18 cellular contexts compared by ENCODE assay signal in genomic region chr19:10920781-10921180, GRCh38. TPM values are rescaled to one million over a fixed set of nuclear protein-coding genes. Genes with fewer than 3 reads are reported as not detected.
DNase-seq lines count a peak whose midpoint lies in the region; ATAC-seq and TF ChIP-seq lines count a peak whose summit lies in the region.
"Had no signal": no experiment of that assay in that cellular context is flagged by ENCODE, and none has a peak within 500 bp of the region (broad histone marks: within the 10 kb centered on the region; RNA-seq: fewer than 3 reads in every experiment).

No MANE protein-coding gene starts in this region.

- ATAC-seq in right cardiac atrium (peak; percentile 4 to 6), Right ventricle myocardium superior (ENCODE audit: poor library complexity) (no peak), HG02571 (IDR thresholded peaks at IDR 0.05; ENCODE audit: unreplicated experiment) (no peak)
- ATAC-seq: CD8-positive, alpha-beta T cell had no signal

- H3K4me3 Mint-ChIP-seq in nephron progenitor cell: no peak overlapping the region
- no peak overlapping the region for H3K4me3 Mint-ChIP-seq in activated CD4-positive, alpha-beta T cell treated with anti-CD3 and anti-CD28 coated beads, Interleukin-2, amount 10 ng/mL, durations not matched to agents 7 days and 5 days
- H3K4me3 Mint-ChIP-seq: CD8-positive, alpha-beta T cell; H9 had no signal

- H3K27ac ChIP-seq in right cardiac atrium (ENCODE audit: low read length): no peak overlapping the region
- peak overlapping the region; percentile 19 for H3K27ac ChIP-seq in angular gyrus (ENCODE audit: low read depth, low read length)
- peak overlapping the region; percentile 17 for H3K27ac ChIP-seq in temporal lobe (ENCODE audit: low read depth, low read length)
- H3K27ac ChIP-seq: BLaER1, KMS-11, Peyer's patch had no signal

- H3K9me3 Mint-ChIP-seq in nephron progenitor cell: no peaks in the 10 kb centered on the region
- H3K9me3 Mint-ChIP-seq in activated CD4-positive, alpha-beta T cell treated with anti-CD3 and anti-CD28 coated beads, Interleukin-2, amount 10 ng/mL, durations not matched to agents 7 days and 5 days: no peaks in the 10 kb centered on the region
- H3K9me3 Mint-ChIP-seq: CD8-positive, alpha-beta T cell; H9 had no signal

- peaks cover 5% of the 10 kb centered on the region for H3K4me1 Mint-ChIP-seq in nephron progenitor cell
- no peaks in the 10 kb centered on the region for H3K4me1 Mint-ChIP-seq in activated CD4-positive, alpha-beta T cell treated with anti-CD3 and anti-CD28 coated beads, Interleukin-2, amount 10 ng/mL, durations not matched to agents 7 days and 5 days
- H3K4me1 Mint-ChIP-seq: H9 had no signal

- H3K27me3 ChIP-seq in right cardiac atrium (ENCODE audit: control insufficient read depth, insufficient read depth): no peaks in the 10 kb centered on the region
- H3K27me3 ChIP-seq: BLaER1, Peyer's patch had no signal

- peaks cover 23% of the 10 kb centered on the region for H3K36me3 Mint-ChIP-seq in nephron progenitor cell (ENCODE audit: low read depth)
- H3K36me3 Mint-ChIP-seq in activated CD4-positive, alpha-beta T cell treated with anti-CD3 and anti-CD28 coated beads, Interleukin-2, amount 10 ng/mL, durations not matched to agents 7 days and 5 days (ENCODE audit: low read depth): peaks cover 7% of the 10 kb centered on the region

- CTCF ChIA-PET in activated CD4-positive, alpha-beta T cell treated with anti-CD3 and anti-CD28 coated beads, Interleukin-2, amount 10 ng/mL, durations not matched to agents 7 days and 5 days (lab: Charles Lee): no interaction called here

- POLR2A ChIA-PET in activated CD4-positive, alpha-beta T cell treated with anti-CD3 and anti-CD28 coated beads, Interleukin-2, amount 10 ng/mL, durations not matched to agents 7 days and 5 days (lab: Charles Lee): no interaction called here

- no peak overlapping the region for H3K4me3 ChIP-seq in right cardiac atrium (ENCODE audit: low read length)
- H3K4me3 ChIP-seq: BLaER1, Peyer's patch had no signal

- peak overlapping the region; percentile 91 for H3K27ac Mint-ChIP-seq in nephron progenitor cell
- H3K27ac Mint-ChIP-seq in activated CD4-positive, alpha-beta T cell treated with anti-CD3 and anti-CD28 coated beads, Interleukin-2, amount 10 ng/mL, durations not matched to agents 7 days and 5 days: no peak overlapping the region
- H3K27ac Mint-ChIP-seq: CD8-positive, alpha-beta T cell had no signal

- H3K9me3 ChIP-seq in right cardiac atrium (ENCODE audit: control insufficient read depth, low read length): no peaks in the 10 kb centered on the region
- H3K9me3 ChIP-seq: BLaER1, Peyer's patch had no signal

- no peaks in the 10 kb centered on the region for H3K4me1 ChIP-seq in right cardiac atrium (ENCODE audit: control insufficient read depth, insufficient read depth, low read length)
- H3K4me1 ChIP-seq: BLaER1, Peyer's patch had no signal

- WGBS in right cardiac atrium: 87% methylated on average over 16 of the region's 16 CpGs

- DNase-seq in right cardiac atrium (no peak), Right ventricle myocardium superior (no peak), nephron progenitor cell (no peak)
- DNase-seq in activated CD4-positive, alpha-beta T cell treated with anti-CD3 and anti-CD28 coated beads, Interleukin-2, amount 10 ng/mL, durations not matched to agents 7 days and 5 days: no peak
- DNase-seq in activated CD8-positive, alpha-beta memory T cell treated with anti-CD3 and anti-CD28 coated beads, Interleukin-2, amount 50 U/mL, for 4 hours: no peak
- DNase-seq: CD8-positive, alpha-beta T cell; DMS 273 treated with DMSO at 0.1 percent for 48 hours; H9; NCI-H1092; NCI-H1694; NCI-H510A treated with DMSO at 0.1 percent for 48 hours; SHP77 treated with DMSO at 0.1 percent for 48 hours had no signal

- intact Hi-C loops in right cardiac atrium (cut with DNase I) (loop anchor here in 2 of 4 donors (10.0 kb wide), 1 partner anchor 46 kb away; the partner anchor contains the start of gene CARM1 (in 2 of the 2)), Right ventricle myocardium superior (cut with DNase I) (no loop called here)

- H3K27me3 Mint-ChIP-seq in nephron progenitor cell (ENCODE audit: low read depth, poor library complexity): no peaks in the 10 kb centered on the region
- no peaks in the 10 kb centered on the region for H3K27me3 Mint-ChIP-seq in activated CD4-positive, alpha-beta T cell treated with anti-CD3 and anti-CD28 coated beads, Interleukin-2, amount 10 ng/mL, durations not matched to agents 7 days and 5 days

- no peak for TF ChIP-seq CTCF in nephron progenitor cell (IDR thresholded peaks at IDR 0.05)

RNA-seq across cellular contexts. Expression of gene YIPF2, which starts 7.7 kb away (rescaled TPM):
- total RNA-seq in right cardiac atrium: 10 to 100 TPM; 19.3 to 25.5 (median 24.4) TPM
- 26.5 TPM for polyA plus RNA-seq in right cardiac atrium
- 13.7 TPM for total RNA-seq in Right ventricle myocardium superior
- 17.9 TPM for total RNA-seq in temporal lobe
- 10 to 100 TPM; 19.9 to 23.3 TPM for total RNA-seq in activated CD4-positive, alpha-beta T cell treated with anti-CD3 and anti-CD28 coated beads, Interleukin-2, amount 10 ng/mL, durations not matched to agents 7 days and 5 days

RNA-seq across cellular contexts. Expression of gene TIMM29, which starts 7.8 kb away (rescaled TPM):
- 10 to 100 TPM; 12.2 to 14.5 (median 13.0) TPM for total RNA-seq in right cardiac atrium
- 14.1 TPM for polyA plus RNA-seq in right cardiac atrium
- 11.8 TPM for total RNA-seq in Right ventricle myocardium superior
- total RNA-seq in temporal lobe: 23.8 TPM
- 10 to 100 TPM; 17.5 to 22.3 TPM for total RNA-seq in activated CD4-positive, alpha-beta T cell treated with anti-CD3 and anti-CD28 coated beads, Interleukin-2, amount 10 ng/mL, durations not matched to agents 7 days and 5 days

RNA-seq across cellular contexts. Expression of gene SMARCA4, which starts 40.0 kb away (rescaled TPM):
- 10 to 100 TPM; 33.1 to 49.6 (median 45.6) TPM for total RNA-seq in right cardiac atrium
- 39.7 TPM for polyA plus RNA-seq in right cardiac atrium
- 34.7 TPM for total RNA-seq in Right ventricle myocardium superior
- 88.8 TPM for total RNA-seq in temporal lobe
- total RNA-seq in activated CD4-positive, alpha-beta T cell treated with anti-CD3 and anti-CD28 coated beads, Interleukin-2, amount 10 ng/mL, durations not matched to agents 7 days and 5 days: 100 to 1,000 TPM; 111 to 115 TPM

RNA-seq across cellular contexts. Expression of gene CARM1, which starts 49.4 kb away (rescaled TPM):
- total RNA-seq in right cardiac atrium (10 to 100 TPM; 30.8 to 37.2 (median 32.6) TPM), Right ventricle myocardium superior (29.9 TPM), temporal lobe (17.9 TPM)
- 35.2 TPM for polyA plus RNA-seq in right cardiac atrium
- 10 to 100 TPM; 32.4 to 34.3 TPM for total RNA-seq in activated CD4-positive, alpha-beta T cell treated with anti-CD3 and anti-CD28 coated beads, Interleukin-2, amount 10 ng/mL, durations not matched to agents 7 days and 5 days

Comparison
In these comparisons a context has a peak if more than half of its experiments do, and no peak if none do; other contexts are left out.
1. ATAC-seq: peak in right cardiac atrium (2 of 2); none in Right ventricle myocardium superior (single experiment) and HG02571 (single experiment).